ENCODE assay signal across 8 cellular contexts in the genomic region with DNA sequence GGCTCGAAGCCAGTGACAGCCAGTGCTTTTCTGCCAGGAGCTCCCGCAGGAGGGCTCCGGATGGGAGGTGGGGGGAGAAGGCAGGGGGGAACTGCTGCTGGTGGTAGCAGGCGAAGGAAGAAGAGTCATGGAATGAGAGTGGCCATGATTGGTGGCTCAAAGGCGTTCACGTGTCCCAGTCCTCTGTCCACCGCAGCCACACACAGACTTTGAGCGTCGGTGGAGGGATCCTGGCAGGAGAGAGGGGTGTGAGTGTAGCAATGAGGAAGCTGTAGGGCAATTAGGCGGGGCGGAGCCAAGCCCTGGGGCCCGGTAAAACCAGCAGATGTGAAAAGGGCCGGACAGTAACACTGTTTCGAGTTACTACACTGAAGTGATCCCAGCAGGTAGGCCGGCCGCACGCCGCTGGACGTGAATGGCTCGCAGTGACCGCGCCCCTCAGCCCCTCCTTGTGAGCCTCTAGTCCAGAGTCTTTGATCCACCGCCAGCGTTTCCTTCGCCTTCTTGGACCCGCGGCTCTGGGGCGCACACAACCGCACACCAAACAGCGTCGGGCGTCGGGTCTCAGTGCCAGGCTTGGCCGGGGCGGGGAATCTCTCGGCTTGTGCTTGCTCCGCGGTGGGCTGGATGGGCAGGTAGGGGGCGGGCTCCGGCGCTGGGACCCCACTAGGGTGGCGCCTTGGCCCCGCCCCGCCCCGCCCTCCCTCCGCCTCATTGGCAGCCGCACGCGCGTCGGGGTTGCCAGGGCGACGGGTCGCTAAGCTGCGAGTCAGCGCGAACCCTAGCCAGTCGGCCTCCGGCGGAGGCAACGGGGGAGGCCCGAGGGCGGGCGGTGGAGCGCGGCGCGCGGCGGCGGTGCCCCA.
DNase-seq lines count a peak whose midpoint lies in the region; ATAC-seq and TF ChIP-seq lines count a peak whose summit lies in the region.
"Had no signal": no experiment of that assay in that cellular context is flagged by ENCODE, and none has a peak within 500 bp of the region (broad histone marks: within the 10 kb centered on the region; RNA-seq: fewer than 3 reads in every experiment).

TSS of gene LRRC10B (plus strand) at position 788 of the 863 bp plus-strand sequence. CDS start 250 bp downstream, outside the sequence.

- DNase-seq in GM13977 (ENCODE audit: low spot score) = peak; percentile 72
- DNase-seq in NCI-H2029 treated with DMSO at 0.1 percent for 48 hours (lab: John Stamatoyannopoulos, UW) = peak; percentile 36
- DNase-seq in activated T-cell treated with anti-CD3 and anti-CD28 coated beads, Interleukin-2, amount 50 U/mL, for 48 hours = peak; percentile 56 to 63
- DNase-seq in stimulated activated CD4-positive, alpha-beta T cell treated with anti-CD3 and anti-CD28 coated beads, Interleukin-15, amount 100 ng/mL, for 24 hours = peak; percentile 67

- TF ChIP-seq CTCF in GM13977 (IDR thresholded peaks at IDR 0.05; ENCODE audit: extremely low read depth, insufficient read depth, missing control alignments) = no peak

- peaks cover 48% of the 10 kb centered on the region for H3K27me3 ChIP-seq in iPS-18a (ENCODE audit: control insufficient read depth, insufficient read depth, low read length)
- H3K27me3 ChIP-seq: right lobe of liver had no signal

- peaks cover 23% of the 10 kb centered on the region for H3K4me1 ChIP-seq in iPS-18a (ENCODE audit: control insufficient read depth, low read depth, low read length)

- no peak for ATAC-seq in GM19328 (IDR thresholded peaks at IDR 0.05; ENCODE audit: unreplicated experiment)
- no peak for ATAC-seq in HG02840 (IDR thresholded peaks at IDR 0.05; ENCODE audit: low FRiP score, unreplicated experiment)

- H3K27ac ChIP-seq in iPS-18a (ENCODE audit: low read length) = no peak within 1 kb of the TSS
- H3K27ac ChIP-seq: right lobe of liver had no signal

- H3K9ac ChIP-seq in iPS-18a (ENCODE audit: low read length) = no peak within 1 kb of the TSS

- H3K9me3 ChIP-seq in iPS-18a (ENCODE audit: control insufficient read depth, low read depth, low read length) = no peaks in the 10 kb centered on the region
- H3K9me3 ChIP-seq: right lobe of liver had no signal

- H3K4me3 ChIP-seq in iPS-18a (ENCODE audit: low read length) = peak within 1 kb of the TSS; percentile 59

- no peaks in the 10 kb centered on the region for H3K36me3 ChIP-seq in iPS-18a (ENCODE audit: control insufficient read depth, low read depth, low read length)
- H3K36me3 ChIP-seq: right lobe of liver had no signal

- in situ Hi-C loops in GM13977 (cut with MboI; ENCODE audit: low pct_unique_long_range_greater_than_20kb, low sequenced_read_pairs, unreplicated experiment) = no loop called here
